ENCODE assay signal across 7 cellular contexts in genomic region chr22:21942939-21943338, GRCh38. TPM values are rescaled to one million over a fixed set of nuclear protein-coding genes. Genes with fewer than 3 reads are reported as not detected.
DNase-seq lines count a peak whose midpoint lies in the region; ATAC-seq and TF ChIP-seq lines count a peak whose summit lies in the region.

No MANE protein-coding gene starts in this region.

- H3K79me2 ChIP-seq in Loucy (ENCODE audit: insufficient read depth, low read length) = peaks cover 18% of the 10 kb centered on the region

- H3F3A ChIP-seq in Loucy (ENCODE audit: low read depth) = peaks cover 9% of the 10 kb centered on the region; the same call in 1 of the 2 replicates

- H3K27ac Mint-ChIP-seq in activated T-helper 17 cell treated with anti-CD3 and anti-CD28 coated beads, Interleukin-2, amount 50 U/mL, for 72 hours = peak overlapping the region; percentile 84
- H3K27ac Mint-ChIP-seq in stimulated activated naive CD8-positive, alpha-beta T cell treated with anti-CD3 and anti-CD28 coated beads, Interleukin-15, amount 100 ng/mL, for 72 hours = peak overlapping the region; percentile 75 to 96
- H3K27ac Mint-ChIP-seq in natural killer cell treated with Interleukin-12 subunit alpha and Interleukin-12 subunit beta and Interleukin-15 and Interleukin-18, amount 100 ng/mL, for 72 hours = no peak overlapping the region

- no peaks in the 10 kb centered on the region for H4K20me1 ChIP-seq in Loucy (ENCODE audit: insufficient read depth, low read length, poor library complexity, severe bottlenecking)

- no peak overlapping the region for H2AFZ ChIP-seq in Loucy (ENCODE audit: low read length)

- H3K4me1 ChIP-seq in Loucy (ENCODE audit: insufficient read depth, low read length, poor library complexity, severe bottlenecking) (peaks cover 67% of the 10 kb centered on the region), left ventricle myocardium inferior (peaks cover 99% of the 10 kb centered on the region)

- no peaks in the 10 kb centered on the region for H3K9me2 ChIP-seq in Loucy (replicated peaks; ENCODE audit: low read depth, low read length)

- H3K9ac ChIP-seq in Loucy (ENCODE audit: low read depth, low read length, poor library complexity, severe bottlenecking) = peak overlapping the region; percentile 98

- no peaks in the 10 kb centered on the region for H3K27me3 Mint-ChIP-seq in activated T-helper 17 cell treated with anti-CD3 and anti-CD28 coated beads, Interleukin-2, amount 50 U/mL, for 72 hours
- no peaks in the 10 kb centered on the region for H3K27me3 Mint-ChIP-seq in stimulated activated naive CD8-positive, alpha-beta T cell treated with anti-CD3 and anti-CD28 coated beads, Interleukin-15, amount 100 ng/mL, for 72 hours
- H3K27me3 Mint-ChIP-seq in natural killer cell treated with Interleukin-12 subunit alpha and Interleukin-12 subunit beta and Interleukin-15 and Interleukin-18, amount 100 ng/mL, for 72 hours = no peaks in the 10 kb centered on the region

- peak overlapping the region; percentile 15 for H3K4me3 Mint-ChIP-seq in activated T-helper 17 cell treated with anti-CD3 and anti-CD28 coated beads, Interleukin-2, amount 50 U/mL, for 72 hours
- no peak overlapping the region for H3K4me3 Mint-ChIP-seq in stimulated activated naive CD8-positive, alpha-beta T cell treated with anti-CD3 and anti-CD28 coated beads, Interleukin-15, amount 100 ng/mL, for 72 hours
- H3K4me3 Mint-ChIP-seq in natural killer cell treated with Interleukin-12 subunit alpha and Interleukin-12 subunit beta and Interleukin-15 and Interleukin-18, amount 100 ng/mL, for 72 hours = no peak overlapping the region

- H3K4me2 ChIP-seq in Loucy (ENCODE audit: low read depth, low read length, poor library complexity, severe bottlenecking) = peak overlapping the region; percentile 85

- peaks cover 24% of the 10 kb centered on the region for H3K4me1 Mint-ChIP-seq in activated T-helper 17 cell treated with anti-CD3 and anti-CD28 coated beads, Interleukin-2, amount 50 U/mL, for 72 hours
- H3K4me1 Mint-ChIP-seq in stimulated activated naive CD8-positive, alpha-beta T cell treated with anti-CD3 and anti-CD28 coated beads, Interleukin-15, amount 100 ng/mL, for 72 hours = peaks cover 61% of the 10 kb centered on the region
- peaks cover 23 to 30% of the 10 kb centered on the region in 2 donors for H3K4me1 Mint-ChIP-seq in natural killer cell treated with Interleukin-12 subunit alpha and Interleukin-12 subunit beta and Interleukin-15 and Interleukin-18, amount 100 ng/mL, for 72 hours (ENCODE audit: low read depth in 2 of 2)

- no peak for ATAC-seq in activated T-helper 17 cell treated with anti-CD3 and anti-CD28 coated beads, Interleukin-2, amount 50 U/mL, for 72 hours (replicated peaks)
- no peak for ATAC-seq in stimulated activated naive CD8-positive, alpha-beta T cell treated with anti-CD3 and anti-CD28 coated beads, Interleukin-15, amount 100 ng/mL, for 72 hours
- no peak for ATAC-seq in HG03139 (IDR thresholded peaks at IDR 0.05; ENCODE audit: unreplicated experiment)
- ATAC-seq in natural killer cell treated with Interleukin-12 subunit alpha and Interleukin-12 subunit beta and Interleukin-15 and Interleukin-18, amount 100 ng/mL, for 72 hours = no peak

- TF ChIP-seq CTCF in Loucy (conservative IDR thresholded peaks at IDR 0.05; ENCODE audit: low read length) = no peak
- TF ChIP-seq CTCF in left ventricle myocardium inferior (IDR thresholded peaks at IDR 0.05; ENCODE audit: borderline replicate concordance) = no peak

- H3K4me3 ChIP-seq in Loucy (ENCODE audit: low read length, poor library complexity, severe bottlenecking) = no peak overlapping the region
- peak overlapping the region; percentile 6 for H3K4me3 ChIP-seq in left ventricle myocardium inferior

- no peaks in the 10 kb centered on the region for H3K36me3 ChIP-seq in Loucy (ENCODE audit: insufficient read depth, low read length)
- peaks cover 18% of the 10 kb centered on the region for H3K36me3 ChIP-seq in left ventricle myocardium inferior

- H3K9me3 ChIP-seq in Loucy (ENCODE audit: insufficient read depth, low read depth, low read length) (no peaks in the 10 kb centered on the region), left ventricle myocardium inferior (replicated peaks) (no peaks in the 10 kb centered on the region)

- H3K27ac ChIP-seq in left ventricle myocardium inferior (replicated peaks) = peak overlapping the region; percentile 98

- DNase-seq in left ventricle myocardium inferior (no peak), NCI-H345 (lab: John Stamatoyannopoulos, UW) (no peak)
- no peak for DNase-seq in stimulated activated naive CD8-positive, alpha-beta T cell treated with anti-CD3 and anti-CD28 coated beads, Interleukin-15, amount 100 ng/mL, for 72 hours
- DNase-seq in natural killer cell treated with Interleukin-12 subunit alpha and Interleukin-12 subunit beta and Interleukin-15 and Interleukin-18, amount 100 ng/mL, for 72 hours (ENCODE audit: low spot score) = no peak

- peaks cover 6% of the 10 kb centered on the region for H3K36me3 Mint-ChIP-seq in activated T-helper 17 cell treated with anti-CD3 and anti-CD28 coated beads, Interleukin-2, amount 50 U/mL, for 72 hours (ENCODE audit: low read depth)
- H3K36me3 Mint-ChIP-seq in natural killer cell treated with Interleukin-12 subunit alpha and Interleukin-12 subunit beta and Interleukin-15 and Interleukin-18, amount 100 ng/mL, for 72 hours = no peaks in the 10 kb centered on the region

- intact Hi-C loops in left ventricle myocardium inferior (cut with micrococcal nuclease) = no loop called here

- H3K27me3 ChIP-seq in Loucy (ENCODE audit: insufficient read depth, low read length, poor library complexity, severe bottlenecking) (no peaks in the 10 kb centered on the region), left ventricle myocardium inferior (ENCODE audit: low read depth) (no peaks in the 10 kb centered on the region)

- no peaks in the 10 kb centered on the region for H3K9me3 Mint-ChIP-seq in activated T-helper 17 cell treated with anti-CD3 and anti-CD28 coated beads, Interleukin-2, amount 50 U/mL, for 72 hours
- no peaks in the 10 kb centered on the region for H3K9me3 Mint-ChIP-seq in stimulated activated naive CD8-positive, alpha-beta T cell treated with anti-CD3 and anti-CD28 coated beads, Interleukin-15, amount 100 ng/mL, for 72 hours
- no peaks in the 10 kb centered on the region for H3K9me3 Mint-ChIP-seq in natural killer cell treated with Interleukin-12 subunit alpha and Interleukin-12 subunit beta and Interleukin-15 and Interleukin-18, amount 100 ng/mL, for 72 hours

RNA-seq across cellular contexts. Expression of gene PPM1F, which starts 9.7 kb away (rescaled TPM):
- 10 to 100 TPM; 17.3 to 20.3 TPM for total RNA-seq in activated T-helper 17 cell treated with anti-CD3 and anti-CD28 coated beads, Interleukin-2, amount 50 U/mL, for 72 hours
- 17.5 TPM for total RNA-seq in left ventricle myocardium inferior
- 10 to 100 TPM; 28.8 to 36.0 TPM for total RNA-seq in natural killer cell treated with Interleukin-12 subunit alpha and Interleukin-12 subunit beta and Interleukin-15 and Interleukin-18, amount 100 ng/mL, for 72 hours

RNA-seq across cellular contexts. Expression of gene TOP3B, which starts 39.6 kb away (rescaled TPM):
- total RNA-seq in activated T-helper 17 cell treated with anti-CD3 and anti-CD28 coated beads, Interleukin-2, amount 50 U/mL, for 72 hours = 10 to 100 TPM; 34.6 to 42.3 TPM
- total RNA-seq in left ventricle myocardium inferior = 11.2 TPM
- total RNA-seq in natural killer cell treated with Interleukin-12 subunit alpha and Interleukin-12 subunit beta and Interleukin-15 and Interleukin-18, amount 100 ng/mL, for 72 hours = 10 to 100 TPM; 45.3 to 83.5 TPM

Comparison
In these comparisons a context has a peak if more than half of its experiments do, and no peak if none do; other contexts are left out.
1. H3K27ac Mint-ChIP-seq: peak in activated T-helper 17 cell treated with anti-CD3 and anti-CD28 coated beads, Interleukin-2, amount 50 U/mL, for 72 hours (single experiment) and stimulated activated naive CD8-positive, alpha-beta T cell treated with anti-CD3 and anti-CD28 coated beads, Interleukin-15, amount 100 ng/mL, for 72 hours (2 of 2); none in natural killer cell treated with Interleukin-12 subunit alpha and Interleukin-12 subunit beta and Interleukin-15 and Interleukin-18, amount 100 ng/mL, for 72 hours (0 of 2).